18 cellular contexts compared by ENCODE assay signal in genomic region chr17:59699786-59700185, GRCh38. TPM values are rescaled to one million over a fixed set of nuclear protein-coding genes. Genes with fewer than 3 reads are reported as not detected.
DNase-seq lines count a peak whose midpoint lies in the region; ATAC-seq, FAIRE-seq and TF ChIP-seq lines count a peak whose summit lies in the region.
"Had no signal": no experiment of that assay in that cellular context is flagged by ENCODE, and none has a peak within 500 bp of the region (broad histone marks: within the 10 kb centered on the region; RNA-seq: fewer than 3 reads in every experiment).

No MANE protein-coding gene starts in this region.

- no peak for TF ChIP-seq CTCF in A549 (IDR thresholded peaks at IDR 0.05)
- TF ChIP-seq CTCF in GM12878 (IDR thresholded peaks at IDR 0.05 in 2 of 3, conservative IDR thresholded peaks at IDR 0.05 in 1 of 3; ENCODE audit: control insufficient read depth in 2 of 3, extremely low read depth in 1 of 3, insufficient read depth in 1 of 3, low read depth in 3 of 3, low read length in 3 of 3) = no peak
- no peak for TF ChIP-seq CTCF in lower lobe of right lung (IDR thresholded peaks at IDR 0.05)

- POLR2A ChIA-PET in A549 (lab: Yijun Ruan, JAX) (no interaction called here), GM12878 (lab: Charles Lee) (no interaction called here)

- H3K4me3 Mint-ChIP-seq in activated T-cell treated with anti-CD3 and anti-CD28 coated beads, Interleukin-2, amount 50 U/mL, for 24 hours = no peak overlapping the region

- SMC1A ChIA-PET in GM12878 (lab: Charles Lee; ENCODE audit: uncharacterized antibody, unreplicated experiment) = no interaction called here

- WGBS in A549 (ENCODE audit: missing lambda C conversion rate) = 90% methylated on average over 6 of the region's 6 CpGs
- WGBS in GM12878 (ENCODE audit: insufficient coverage, insufficient replicate concordance, low lambda C conversion rate, missing lambda C conversion rate) = 76% methylated on average over 6 of the region's 6 CpGs

- CTCF ChIA-PET in A549 (lab: Yijun Ruan, JAX) = interaction anchor here (1.2 kb wide), 2 partner anchors 25 to 193 kb away, joined by 3 read pairs; partner anchors contain the start of genes RPS6KB1 and TUBD1
- CTCF ChIA-PET in GM12878 (lab: Yijun Ruan, JAX) = interaction anchor here (1.3 kb wide), 1 partner anchor 17 kb away, joined by 3 read pairs; no protein-coding TSS in a partner anchor

- BruUV-seq in GM12878 (replicated peaks; lab: Mats Ljungman, UMichigan) = no TSS peak

- intact Hi-C loops in GM12878 (cut with micrococcal nuclease; ENCODE audit: unreplicated experiment) (no loop called here), lower lobe of right lung (cut with DNase I) (no loop called here)

- H3K4me3 ChIP-seq in A549 = no peak overlapping the region
- H3K4me3 ChIP-seq in GM12878 = no peak overlapping the region
- no peak overlapping the region for H3K4me3 ChIP-seq in lower lobe of right lung
- H3K4me3 ChIP-seq: MG63 had no signal

- no peaks in the 10 kb centered on the region for H3K9me3 Mint-ChIP-seq in activated T-cell treated with anti-CD3 and anti-CD28 coated beads, Interleukin-2, amount 50 U/mL, for 24 hours
- H3K9me3 Mint-ChIP-seq: HFFc6 had no signal

- no peak overlapping the region for H3K27ac ChIP-seq in A549
- H3K27ac ChIP-seq in GM12878 (ENCODE audit: control insufficient read depth, insufficient read depth) = no peak overlapping the region
- no peak overlapping the region for H3K27ac ChIP-seq in lower lobe of right lung
- H3K27ac ChIP-seq: C4-2B had no signal

- ATAC-seq in A549 (no peak), GM12878 (no peak), lower lobe of right lung (no peak), GM19023 (IDR thresholded peaks at IDR 0.05; ENCODE audit: unreplicated experiment) (no peak)

- TF ChIP-seq RAD21 in A549 (conservative IDR thresholded peaks at IDR 0.05 in 1 of 2, IDR thresholded peaks at IDR 0.05 in 1 of 2) (no peak), GM12878 (IDR thresholded peaks at IDR 0.05; ENCODE audit: insufficient read depth, low read depth, low read length) (no peak)

- no peak for TF ChIP-seq EP300 in A549 (IDR thresholded peaks at IDR 0.05)
- no peak for TF ChIP-seq EP300 in GM12878 (IDR thresholded peaks at IDR 0.05; ENCODE audit: borderline replicate concordance in 1 of 2, control insufficient read depth in 1 of 2, low read depth in 2 of 2, low read length in 2 of 2)

- in situ Hi-C loops in GM12878 (cut with MboI) = no loop called here

- H3K36me3 Mint-ChIP-seq in activated T-cell treated with anti-CD3 and anti-CD28 coated beads, Interleukin-2, amount 50 U/mL, for 24 hours (ENCODE audit: low read depth) = peaks cover 100% of the 10 kb centered on the region

- no peaks in the 10 kb centered on the region for H3K27me3 Mint-ChIP-seq in activated T-cell treated with anti-CD3 and anti-CD28 coated beads, Interleukin-2, amount 50 U/mL, for 24 hours

- H3K27me3 ChIP-seq in GM12878 (replicated peaks in 1 of 2; ENCODE audit: control insufficient read depth in 2 of 2, insufficient read depth in 2 of 2, low read length in 1 of 2) = no peaks in the 10 kb centered on the region
- no peaks in the 10 kb centered on the region for H3K27me3 ChIP-seq in lower lobe of right lung (ENCODE audit: low read depth)
- H3K27me3 ChIP-seq: MG63 had no signal

- H3K4me1 ChIP-seq in A549 = peaks cover 33% of the 10 kb centered on the region; the same call in 2 of the 3 replicates
- H3K4me1 ChIP-seq in GM12878 (ENCODE audit: control insufficient read depth, insufficient read depth, low read length) = peaks cover 10% of the 10 kb centered on the region
- peaks cover 6% of the 10 kb centered on the region for H3K4me1 ChIP-seq in lower lobe of right lung

- H3K4me2 ChIP-seq in A549 (no peak overlapping the region), GM12878 (ENCODE audit: control insufficient read depth, insufficient read depth) (no peak overlapping the region)

- no peak for DNase-seq in activated T-cell treated with anti-CD3 and anti-CD28 coated beads, Interleukin-2, amount 50 U/mL, for 24 hours
- DNase-seq in activated T-cell treated with anti-CD3 and anti-CD28 coated beads, Interleukin-2, amount 50 U/mL, for 48 hours = no peak
- no peak for DNase-seq in A549 (ENCODE audit: low read depth in 1 of 2, low spot score in 1 of 2)
- no peak for DNase-seq in HTR-8/SVneo (ENCODE audit: insufficient read length, low spot score)
- DNase-seq in GM12878 (ENCODE audit: low read depth, low spot score) = no peak
- no peak for DNase-seq in lower lobe of right lung
- no peak for DNase-seq in SW 1271 (lab: John Stamatoyannopoulos, UW)
- DNase-seq: Calu3, DMS53, HFFc6, MG63, NCI-H1092, NCI-H146, NCI-H2081, NCI-H82 had no signal

- no peak overlapping the region for H3K9ac ChIP-seq in GM12878 (ENCODE audit: control insufficient read depth, insufficient read depth, low read length)

- peaks cover 6 to 25% of the 10 kb centered on the region in 2 experiments for H3K36me3 ChIP-seq in GM12878 (ENCODE audit: control insufficient read depth in 2 of 2, insufficient read depth in 2 of 2, low read length in 1 of 2)
- H3K36me3 ChIP-seq in lower lobe of right lung = peaks cover 59% of the 10 kb centered on the region

- H4K20me1 ChIP-seq in GM12878 (ENCODE audit: control insufficient read depth, insufficient read depth) = no peaks in the 10 kb centered on the region; the same call in 1 of the 2 replicates

- H3K9me3 ChIP-seq in A549 (no peaks in the 10 kb centered on the region), GM12878 (replicated peaks; ENCODE audit: control insufficient read depth, insufficient read depth, low read length) (no peaks in the 10 kb centered on the region), lower lobe of right lung (no peaks in the 10 kb centered on the region)
- H3K9me3 ChIP-seq: MG63 had no signal

- TF ChIP-seq POLR2A in A549 (IDR thresholded peaks at IDR 0.05; ENCODE audit: low read length) (no peak), GM12878 (IDR thresholded peaks at IDR 0.05; ENCODE audit: low read depth, low read length) (peak; percentile 40; the same call in 1 of the 2 replicates)

- H3K79me2 ChIP-seq in GM12878 (ENCODE audit: control insufficient read depth, insufficient read depth, low read length) = peaks cover 83% of the 10 kb centered on the region

- peaks cover 86% of the 10 kb centered on the region for H3K4me1 Mint-ChIP-seq in activated T-cell treated with anti-CD3 and anti-CD28 coated beads, Interleukin-2, amount 50 U/mL, for 24 hours (ENCODE audit: low read depth)

- H2AFZ ChIP-seq in GM12878 (ENCODE audit: control insufficient read depth, low read depth, low read length) = no peak overlapping the region

- FAIRE-seq in A549 (lab: Jason Lieb, UNC) = no peak
- FAIRE-seq in HTR-8/SVneo (lab: Jason Lieb, UNC) = peak; percentile 42
- no peak for FAIRE-seq in GM12878 (lab: Jason Lieb, UNC)
- FAIRE-seq: H54 had no signal

- peak overlapping the region; percentile 80 for H3K27ac Mint-ChIP-seq in activated T-cell treated with anti-CD3 and anti-CD28 coated beads, Interleukin-2, amount 50 U/mL, for 24 hours

- RAD21 ChIA-PET in GM12878 (lab: Charles Lee; ENCODE audit: unreplicated experiment) = no interaction called here

RNA-seq across cellular contexts. Expression of gene PTRH2, which starts 7.4 kb away (rescaled TPM):
- polyA plus RNA-seq in A549 (2011; rRNA removed) = 169 and 171 TPM in 2 replicates
- polyA plus RNA-seq in A549 (2012; cell fraction: cytosol; rRNA removed) = 94.6 and 108 TPM in 2 replicates
- polyA plus RNA-seq in A549 (2012; cell fraction: nucleus; rRNA removed) = 35.6 and 63.6 TPM in 2 replicates
- 109 to 114 TPM (median 111 TPM) in 3 replicates for polyA plus RNA-seq in A549 (2017; fragmentation: RNase III; extraction: RNeasy Plus Mini Kit Qiagen cat#74134 plus additional on column Dnase treatment)
- polyA minus RNA-seq in A549 (2011; rRNA and poly(A)+ RNA removed) = 53.6 and 71.5 TPM in 2 replicates
- 40.4 and 43.9 TPM in 2 replicates for total RNA-seq in GM12878 (2013; cell fraction: nucleolus; rRNA removed)
- total RNA-seq in GM12878 (2014; rRNA removed) = 47.0 and 48.7 TPM in 2 replicates
- 38.3 and 38.8 TPM in 2 replicates for total RNA-seq in GM12878 (2014; rRNA removed; fragmentation: Illumina TruSeq; extraction: Trizol)
- total RNA-seq in GM12878 (2021) = 37.7 and 41.7 TPM in 2 replicates
- polyA plus RNA-seq in GM12878 (2011; ENCODE audit: low read depth) = 54.1 TPM
- 81.6 and 94.8 TPM in 2 replicates for polyA plus RNA-seq in GM12878 (2011; rRNA removed)
- polyA plus RNA-seq in GM12878 (2011; cell fraction: cytosol; rRNA removed) = 52.3 and 52.9 TPM in 2 replicates
- polyA plus RNA-seq in GM12878 (2011; cell fraction: nucleus; rRNA removed) = 37.9 and 40.9 TPM in 2 replicates
- polyA plus RNA-seq in GM12878 (2012) = 37.9 and 44.7 TPM in 2 replicates
- 73.0 and 84.6 TPM in 2 replicates for polyA plus RNA-seq in GM12878 (2014; fragmentation: Illumina TruSeq; extraction: Trizol)
- polyA plus RNA-seq in GM12878 (2014; fragmentation: Nextera tagmentation; extraction: Ambion mirVana) = 100 to 1,000 TPM; 128 to 156 TPM
- 62.5 and 67.5 TPM in 2 replicates for polyA plus RNA-seq in GM12878 (2014; rRNA removed)
- polyA plus RNA-seq in GM12878 (2016; fragmentation: Nextera tagmentation; extraction: Ambion mirVana) = 10 to 100 TPM; 58.0 to 59.3 TPM
- 33.3 and 49.5 TPM in 2 replicates for polyA minus RNA-seq in GM12878 (2011; rRNA and poly(A)+ RNA removed)
- 5.1 and 7.2 TPM in 2 replicates for polyA minus RNA-seq in GM12878 (2011; cell fraction: cytosol; rRNA and poly(A)+ RNA removed)
- polyA minus RNA-seq in GM12878 (2011; cell fraction: nucleus; rRNA and poly(A)+ RNA removed) = 12.6 and 18.2 TPM in 2 replicates
- total RNA-seq in lower lobe of right lung = 16.7 TPM

RNA-seq across cellular contexts. Expression of gene VMP1, which starts 7.7 kb away (rescaled TPM):
- polyA plus RNA-seq in A549 (2011; rRNA removed) (638 and 726 TPM in 2 replicates), A549 (2017; fragmentation: RNase III; extraction: RNeasy Plus Mini Kit Qiagen cat#74134 plus additional on column Dnase treatment) (354 to 422 TPM (median 395 TPM) in 3 replicates), GM12878 (2011; rRNA removed) (171 and 218 TPM in 2 replicates), GM12878 (2014; fragmentation: Illumina TruSeq; extraction: Trizol) (121 and 153 TPM in 2 replicates), GM12878 (2014; fragmentation: Nextera tagmentation; extraction: Ambion mirVana) (100 to 1,000 TPM; 130 to 199 TPM), GM12878 (2014; rRNA removed) (78.0 and 88.4 TPM in 2 replicates), GM12878 (2016; fragmentation: Nextera tagmentation; extraction: Ambion mirVana) (100 to 1,000 TPM; 107 to 111 TPM)
- 95.8 and 122 TPM in 2 replicates for polyA plus RNA-seq in A549 (2012; cell fraction: cytosol; rRNA removed)
- polyA plus RNA-seq in A549 (2012; cell fraction: nucleus; rRNA removed) = 106 and 218 TPM in 2 replicates
- 969 and 1,130 TPM in 2 replicates for polyA minus RNA-seq in A549 (2011; rRNA and poly(A)+ RNA removed)
- total RNA-seq in GM12878 (2013; cell fraction: nucleolus; rRNA removed) = 475 and 481 TPM in 2 replicates
- total RNA-seq in GM12878 (2014; rRNA removed) (135 and 169 TPM in 2 replicates), GM12878 (2014; rRNA removed; fragmentation: Illumina TruSeq; extraction: Trizol) (150 and 160 TPM in 2 replicates), GM12878 (2021) (132 and 139 TPM in 2 replicates), lower lobe of right lung (176 TPM)
- 49.4 TPM for polyA plus RNA-seq in GM12878 (2011; ENCODE audit: low read depth)
- polyA plus RNA-seq in GM12878 (2011; cell fraction: cytosol; rRNA removed) = 50.7 and 56.0 TPM in 2 replicates
- 117 and 155 TPM in 2 replicates for polyA plus RNA-seq in GM12878 (2011; cell fraction: nucleus; rRNA removed)
- polyA plus RNA-seq in GM12878 (2012) = 54.2 and 94.2 TPM in 2 replicates
- 205 and 241 TPM in 2 replicates for polyA minus RNA-seq in GM12878 (2011; rRNA and poly(A)+ RNA removed)
- polyA minus RNA-seq in GM12878 (2011; cell fraction: cytosol; rRNA and poly(A)+ RNA removed) = 66.8 and 88.2 TPM in 2 replicates
- polyA minus RNA-seq in GM12878 (2011; cell fraction: nucleus; rRNA and poly(A)+ RNA removed) = 262 and 332 TPM in 2 replicates
